2 cellular contexts compared by ENCODE assay signal in genomic region chr9:126703330-126704156, GRCh38.
TF ChIP-seq lines count a peak whose summit lies in the region.

No MANE protein-coding gene starts in this region.

TF ChIP-seq in A549, 52 proteins besides CTCF, POLR2A, EP300 and RAD21:
- TF ChIP-seq MAFK (IDR thresholded peaks at IDR 0.05; ENCODE audit: partially characterized antibody): no peak
- TF ChIP-seq KDM1A (IDR thresholded peaks at IDR 0.05; ENCODE audit: low read depth): 0 out of 2 replicates have a peak, but pooled peaks have one; percentile 17

TF ChIP-seq in H1, 55 proteins besides CTCF, POLR2A, EP300 and RAD21:
- TF ChIP-seq EZH2 (IDR thresholded peaks at IDR 0.05; ENCODE audit: low read depth, low read length, severe bottlenecking): no peak
- peak; percentile 60; the same call in 1 of the 2 replicates for TF ChIP-seq KDM1A (IDR thresholded peaks at IDR 0.05; ENCODE audit: borderline replicate concordance, low read length)
